ENCODE assay signal across 9 cellular contexts in the genomic region with DNA sequence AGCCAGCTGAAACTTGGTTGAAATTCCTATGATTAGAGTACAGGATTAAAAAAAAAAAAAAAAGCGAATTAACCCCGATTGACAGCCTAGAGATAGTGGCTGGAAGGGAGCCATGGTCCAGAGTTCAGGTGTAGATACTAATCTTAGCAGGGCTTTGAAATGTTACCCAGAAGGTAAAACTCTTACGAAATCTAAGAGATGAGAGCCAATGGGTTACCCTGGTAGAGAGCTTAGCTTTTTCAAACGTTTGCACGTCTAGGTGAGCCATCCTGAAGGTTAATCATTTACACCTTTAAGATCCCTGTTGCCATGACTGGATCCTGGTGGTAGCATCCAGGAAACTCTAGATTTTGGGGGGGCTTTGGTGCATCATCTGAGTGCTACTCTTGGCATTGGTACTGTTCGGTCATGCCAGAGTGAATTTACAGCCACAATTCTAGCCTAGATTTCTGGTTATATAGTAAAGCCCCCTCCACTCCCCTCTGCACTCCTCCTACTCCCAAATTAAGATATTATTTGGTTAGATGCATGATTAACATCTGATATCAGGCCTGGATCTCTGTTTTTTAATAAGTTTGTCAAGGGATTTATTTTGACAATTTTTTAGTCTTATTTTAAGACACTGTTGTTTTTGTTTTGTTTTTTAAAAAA.
DNase-seq lines count a peak whose midpoint lies in the region; ATAC-seq lines count a peak whose summit lies in the region.
"Had no signal": no experiment of that assay in that cellular context is flagged by ENCODE, and none has a peak within 500 bp of the region (broad histone marks: within the 10 kb centered on the region; RNA-seq: fewer than 3 reads in every experiment).

No MANE protein-coding gene starts in this region.

- peak overlapping the region; percentile 42 for H3K27ac Mint-ChIP-seq in T-helper 2 cell treated with Interferon-gamma antibody and Interleukin-4, amounts not matched to agents 5 μg/mL and 100 μg/mL, for 36 hours
- H3K27ac Mint-ChIP-seq in activated naive CD8-positive, alpha-beta T cell: peak overlapping the region; percentile 77

- peak overlapping the region; percentile 17 for H3K27ac ChIP-seq in substantia nigra (ENCODE audit: low read depth, low read length, poor library complexity, severe bottlenecking)

- DNase-seq in T-helper 2 cell treated with Interferon-gamma antibody and Interleukin-4, amounts not matched to agents 5 μg/mL and 100 μg/mL, for 36 hours (ENCODE audit: low spot score): no peak
- DNase-seq in T-helper 2 cell (no peak), kidney tubule cell (ENCODE audit: low spot score) (peak; percentile 83), substantia nigra (lab: John Stamatoyannopoulos, UW) (no peak), globus pallidus (ENCODE audit: low spot score) (no peak), foreskin melanocyte (no peak)
- DNase-seq: NCI-H446 treated with DMSO at 0.1 percent for 48 hours had no signal

- no peaks in the 10 kb centered on the region for H3K27me3 Mint-ChIP-seq in T-helper 2 cell treated with Interferon-gamma antibody and Interleukin-4, amounts not matched to agents 5 μg/mL and 100 μg/mL, for 36 hours (ENCODE audit: low read depth)
- H3K27me3 Mint-ChIP-seq in activated naive CD8-positive, alpha-beta T cell: no peaks in the 10 kb centered on the region

- H3K4me3 Mint-ChIP-seq in T-helper 2 cell treated with Interferon-gamma antibody and Interleukin-4, amounts not matched to agents 5 μg/mL and 100 μg/mL, for 36 hours: peak overlapping the region; percentile 97
- peak overlapping the region; percentile 94 for H3K4me3 Mint-ChIP-seq in activated naive CD8-positive, alpha-beta T cell

- H3K9me3 Mint-ChIP-seq in T-helper 2 cell treated with Interferon-gamma antibody and Interleukin-4, amounts not matched to agents 5 μg/mL and 100 μg/mL, for 36 hours: no peaks in the 10 kb centered on the region
- H3K9me3 Mint-ChIP-seq in activated naive CD8-positive, alpha-beta T cell (ENCODE audit: low read depth): no peaks in the 10 kb centered on the region

- peaks cover 51% of the 10 kb centered on the region for H3K4me1 Mint-ChIP-seq in T-helper 2 cell treated with Interferon-gamma antibody and Interleukin-4, amounts not matched to agents 5 μg/mL and 100 μg/mL, for 36 hours (ENCODE audit: low read depth)
- peaks cover 62% of the 10 kb centered on the region for H3K4me1 Mint-ChIP-seq in activated naive CD8-positive, alpha-beta T cell (ENCODE audit: low read depth)

- ATAC-seq in GM18517 (IDR thresholded peaks at IDR 0.05; ENCODE audit: unreplicated experiment): no peak

- H3K36me3 Mint-ChIP-seq in T-helper 2 cell treated with Interferon-gamma antibody and Interleukin-4, amounts not matched to agents 5 μg/mL and 100 μg/mL, for 36 hours (ENCODE audit: low read depth): peaks cover 9% of the 10 kb centered on the region
- H3K36me3 Mint-ChIP-seq in activated naive CD8-positive, alpha-beta T cell: no peaks in the 10 kb centered on the region
